7 cellular contexts compared by ENCODE assay signal in genomic region chr6:34243131-34243771, GRCh38. TPM values are rescaled to one million over a fixed set of nuclear protein-coding genes. Genes with fewer than 3 reads are reported as not detected.
A peak's percentile ranks its signal among the peaks of the same experiment; 100 is the strongest.
DNase-seq lines count a peak whose midpoint lies in the region; ATAC-seq and TF ChIP-seq lines count a peak whose summit lies in the region.

No MANE protein-coding gene starts in this region.

- TF ChIP-seq CTCF in coronary artery (IDR thresholded peaks at IDR 0.05) (no peak), progenitor cell of endocrine pancreas (IDR thresholded peaks at IDR 0.05; ENCODE audit: unreplicated experiment) (no peak)

- H3K27me3 ChIP-seq in NT2/D1 (ENCODE audit: insufficient read depth, insufficient read length): no peaks in the 10 kb centered on the region
- H3K27me3 ChIP-seq in HAP-1 (ENCODE audit: low read depth): no peaks in the 10 kb centered on the region

- H3K27ac Mint-ChIP-seq in progenitor cell of endocrine pancreas: peak overlapping the region; percentile 41

- H3K4me1 ChIP-seq in NT2/D1 (ENCODE audit: insufficient read depth, insufficient read length): peaks cover 19% of the 10 kb centered on the region
- H3K4me1 ChIP-seq in HAP-1: peaks cover 13% of the 10 kb centered on the region

- H3K36me3 Mint-ChIP-seq in progenitor cell of endocrine pancreas (ENCODE audit: insufficient read depth): peaks cover 24% of the 10 kb centered on the region

- no peak overlapping the region for H3K4me3 Mint-ChIP-seq in progenitor cell of endocrine pancreas (ENCODE audit: low read depth)

- no peaks in the 10 kb centered on the region for H3K27me3 Mint-ChIP-seq in progenitor cell of endocrine pancreas

- ATAC-seq in GM21737 (IDR thresholded peaks at IDR 0.05; ENCODE audit: unreplicated experiment): no peak
- no peak for ATAC-seq in GM18517 (IDR thresholded peaks at IDR 0.05; ENCODE audit: unreplicated experiment)

- H3K4me3 ChIP-seq in NT2/D1 (ENCODE audit: insufficient read length, low read depth): no peak overlapping the region
- H3K4me3 ChIP-seq in coronary artery: no peak overlapping the region
- no peak overlapping the region for H3K4me3 ChIP-seq in HAP-1

- peak overlapping the region; percentile 32 for H3K9ac ChIP-seq in NT2/D1 (ENCODE audit: insufficient read length, low read depth)

- peak overlapping the region in 1 of 2 donors; percentile 62 for H3K27ac ChIP-seq in coronary artery

- no peaks in the 10 kb centered on the region for H3K9me3 ChIP-seq in NT2/D1 (ENCODE audit: insufficient read depth, low read length)
- no peaks in the 10 kb centered on the region for H3K9me3 ChIP-seq in HAP-1

- H3K9me3 Mint-ChIP-seq in progenitor cell of endocrine pancreas (ENCODE audit: low read depth): no peaks in the 10 kb centered on the region

- H3K4me1 Mint-ChIP-seq in progenitor cell of endocrine pancreas (ENCODE audit: low read depth): peaks cover 16% of the 10 kb centered on the region

- peaks cover 63% of the 10 kb centered on the region for H3K36me3 ChIP-seq in NT2/D1 (ENCODE audit: insufficient read depth, insufficient read length, low read length)
- peaks cover 68% of the 10 kb centered on the region for H3K36me3 ChIP-seq in HAP-1 (replicated peaks)

- DNase-seq in ELR (ENCODE audit: low read depth) (peak; percentile 92), NT2/D1 (ENCODE audit: low read depth, low spot score) (no peak), coronary artery (ENCODE audit: low spot score) (peak; percentile 46), progenitor cell of endocrine pancreas (ENCODE audit: low spot score, unreplicated experiment) (no peak), HAP-1 (ENCODE audit: low spot score in 2 of 2) (no peak)

- in situ Hi-C loops in HAP-1 (cut with MboI; ENCODE audit: low sequenced_read_pairs): loop anchor here (10.0 kb wide), 1 partner anchor 362 kb away; no protein-coding TSS in a partner anchor

RNA-seq across cellular contexts. Expression of gene SMIM29, which starts 5.6 kb away (rescaled TPM):
- 5.1 and 5.3 TPM in 2 replicates for total RNA-seq in progenitor cell of endocrine pancreas

RNA-seq across cellular contexts. Expression of gene HMGA1, which starts 6.6 kb away (rescaled TPM):
- total RNA-seq in progenitor cell of endocrine pancreas: 748 and 769 TPM in 2 replicates

Comparison
In these comparisons a context has a peak if more than half of its experiments do, and no peak if none do; other contexts are left out.
1. DNase-seq: peak in ELR (single experiment) and coronary artery (single experiment); none in NT2/D1 (single experiment), progenitor cell of endocrine pancreas (single experiment) and HAP-1 (0 of 2).